ENCODE assay signal across 20 cellular contexts in genomic region chr7:156430109-156430508, GRCh38.
"Had no signal": no experiment of that assay in that cellular context is flagged by ENCODE, and none has a peak within 500 bp of the region (broad histone marks: within the 10 kb centered on the region; RNA-seq: fewer than 3 reads in every experiment).

No MANE protein-coding gene starts in this region.

- H3K27ac ChIP-seq: HL-60, KMS-11, SJCRH30 had no signal

- DNase-seq: MV-4-11; NCI-H1048; NCI-H1105; NCI-H1417; NCI-H1436 treated with DMSO at 0.1 percent for 48 hours; NCI-H1694; NCI-H187 treated with DMSO at 0.1 percent for 48 hours; NCI-H2029 treated with DMSO at 0.1 percent for 48 hours; NCI-H2171 treated with DMSO at 0.1 percent for 48 hours; NCI-H524; NCI-H774; NK-92 treated with Interleukin-12 subunit alpha and Interleukin-12 subunit beta, amount 100 ng/mL, for 24 hours; PC-3; SHP77 treated with DMSO at 0.1 percent for 48 hours; SJCRH30; T-helper 1 cell had no signal

- H3K27me3 ChIP-seq: SJCRH30 had no signal

- H3K27me3 Mint-ChIP-seq: IgD-negative memory B cell had no signal

- H3K9me3 ChIP-seq: SJCRH30 had no signal

- H3K36me3 ChIP-seq: SJCRH30 had no signal

- H3K4me3 ChIP-seq: K562, SJCRH30 had no signal

- H3K27ac Mint-ChIP-seq: IgD-negative memory B cell had no signal

- H3K4me3 Mint-ChIP-seq: IgD-negative memory B cell had no signal

- H3K4me1 Mint-ChIP-seq: IgD-negative memory B cell had no signal
